In the genomic region with DNA sequence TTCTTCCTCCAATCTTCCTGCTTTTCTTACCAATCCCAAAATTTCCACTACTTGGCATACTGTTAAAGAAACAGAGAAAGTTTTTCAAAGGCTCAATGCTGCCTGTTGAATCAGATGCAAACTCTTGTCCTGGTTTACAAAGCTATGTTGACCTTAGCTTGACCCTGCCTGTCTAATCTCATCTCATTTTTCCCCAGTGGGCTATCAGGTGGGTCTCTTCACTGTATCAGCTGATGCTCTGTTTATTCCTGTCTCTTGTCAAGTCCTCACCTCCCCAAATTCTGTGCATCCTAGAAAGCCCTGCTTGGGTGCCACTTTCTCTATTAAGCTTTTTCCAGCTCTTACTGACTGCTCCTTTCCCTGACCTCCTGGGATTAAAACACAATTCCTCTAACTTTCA, we compare ENCODE assay signal across 2 cellular contexts.
TF ChIP-seq lines count a peak whose summit lies in the region.

No MANE protein-coding gene starts in this region.

TF ChIP-seq in HepG2, 621 proteins besides CTCF, POLR2A, EP300 and RAD21:
- TF ChIP-seq SYNCRIP (IDR thresholded peaks at IDR 0.05; ENCODE audit: insufficient read depth, low read depth, low read length) (no peak), ZNF83 (CRISPR knock-in tag; IDR thresholded peaks at IDR 0.05; ENCODE audit: borderline replicate concordance) (no peak), CHCHD3 (CRISPR knock-in tag; IDR thresholded peaks at IDR 0.05) (no peak), ZFX (CRISPR knock-in tag; IDR thresholded peaks at IDR 0.05; ENCODE audit: low read depth) (no peak), KDM5A (IDR thresholded peaks at IDR 0.05; ENCODE audit: borderline replicate concordance, low read length) (no peak), ZNF878 (CRISPR knock-in tag; IDR thresholded peaks at IDR 0.05) (no peak), TSC22D2 (CRISPR knock-in tag; IDR thresholded peaks at IDR 0.05; ENCODE audit: borderline replicate concordance) (no peak), JARID2 (CRISPR knock-in tag; IDR thresholded peaks at IDR 0.05; ENCODE audit: insufficient replicate concordance) (no peak)
- TF ChIP-seq, protein P1, sequence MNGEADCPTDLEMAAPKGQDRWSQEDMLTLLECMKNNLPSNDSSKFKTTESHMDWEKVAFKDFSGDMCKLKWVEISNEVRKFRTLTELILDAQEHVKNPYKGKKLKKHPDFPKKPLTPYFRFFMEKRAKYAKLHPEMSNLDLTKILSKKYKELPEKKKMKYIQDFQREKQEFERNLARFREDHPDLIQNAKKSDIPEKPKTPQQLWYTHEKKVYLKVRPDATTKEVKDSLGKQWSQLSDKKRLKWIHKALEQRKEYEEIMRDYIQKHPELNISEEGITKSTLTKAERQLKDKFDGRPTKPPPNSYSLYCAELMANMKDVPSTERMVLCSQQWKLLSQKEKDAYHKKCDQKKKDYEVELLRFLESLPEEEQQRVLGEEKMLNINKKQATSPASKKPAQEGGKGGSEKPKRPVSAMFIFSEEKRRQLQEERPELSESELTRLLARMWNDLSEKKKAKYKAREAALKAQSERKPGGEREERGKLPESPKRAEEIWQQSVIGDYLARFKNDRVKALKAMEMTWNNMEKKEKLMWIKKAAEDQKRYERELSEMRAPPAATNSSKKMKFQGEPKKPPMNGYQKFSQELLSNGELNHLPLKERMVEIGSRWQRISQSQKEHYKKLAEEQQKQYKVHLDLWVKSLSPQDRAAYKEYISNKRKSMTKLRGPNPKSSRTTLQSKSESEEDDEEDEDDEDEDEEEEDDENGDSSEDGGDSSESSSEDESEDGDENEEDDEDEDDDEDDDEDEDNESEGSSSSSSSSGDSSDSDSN (CRISPR knock-in tag; IDR thresholded peaks at IDR 0.05): no peak
TF ChIP-seq in HepG2: peak in this region for 0.

TF ChIP-seq in SK-N-SH, 30 proteins besides CTCF, POLR2A, EP300 and RAD21:
- TF ChIP-seq GATA2 (CRISPR knock-in tag; IDR thresholded peaks at IDR 0.05): peak; percentile 27; the same call in 1 of the 2 replicates
- no peak for TF ChIP-seq ELF1 (IDR thresholded peaks at IDR 0.05)
- TF ChIP-seq RXRA (IDR thresholded peaks at IDR 0.05; ENCODE audit: borderline replicate concordance, low read depth): peak; percentile 66; the same call in 1 of the 2 replicates
- TF ChIP-seq TCF12 (IDR thresholded peaks at IDR 0.05): peak; percentile 18; the same call in 1 of the 2 replicates
